ENCODE assay signal across 8 cellular contexts in genomic region chr12:14394317-14395058, GRCh38. TPM values are rescaled to one million over a fixed set of nuclear protein-coding genes. Genes with fewer than 3 reads are reported as not detected.
A peak's percentile ranks its signal among the peaks of the same experiment; 100 is the strongest.
DNase-seq lines count a peak whose midpoint lies in the region; ATAC-seq and TF ChIP-seq lines count a peak whose summit lies in the region.

No MANE protein-coding gene starts in this region.

- peak overlapping the region; percentile 11 for H3K4me2 ChIP-seq in skeletal muscle satellite cell (ENCODE audit: low read length)

- H3K27ac ChIP-seq in iPS-18a (ENCODE audit: low read length) = no peak overlapping the region

- no peak overlapping the region for H3K9ac ChIP-seq in NT2/D1 (ENCODE audit: insufficient read length, low read depth)
- H3K9ac ChIP-seq in iPS-18a (ENCODE audit: low read length) = peak overlapping the region; percentile 36
- H3K9ac ChIP-seq in skeletal muscle satellite cell (ENCODE audit: low read depth, low read length) = peak overlapping the region; percentile 8

- DNase-seq in ELR (ENCODE audit: low read depth) (peak; percentile 86), GM20000 (ENCODE audit: low spot score) (peak; percentile 22), NT2/D1 (ENCODE audit: low read depth, low spot score) (peak; percentile 68), astrocyte of the spinal cord (ENCODE audit: low read depth, low spot score) (peak; percentile 93), activated gamma-delta T cell treated with Interleukin-2 at 50 U/mL for 16 hours (no peak)

- H3K9me3 ChIP-seq in NT2/D1 (ENCODE audit: insufficient read depth, low read length) (no peaks in the 10 kb centered on the region), iPS-18a (ENCODE audit: control insufficient read depth, low read depth, low read length) (no peaks in the 10 kb centered on the region), skeletal muscle satellite cell (replicated peaks; ENCODE audit: low read length) (no peaks in the 10 kb centered on the region)

- H3K36me3 ChIP-seq in NT2/D1 (ENCODE audit: insufficient read depth, insufficient read length, low read length) (no peaks in the 10 kb centered on the region), iPS-18a (ENCODE audit: control insufficient read depth, low read depth, low read length) (no peaks in the 10 kb centered on the region), skeletal muscle satellite cell (ENCODE audit: insufficient read depth, low read length) (no peaks in the 10 kb centered on the region)

- H3K4me3 ChIP-seq in NT2/D1 (ENCODE audit: insufficient read length, low read depth) = no peak overlapping the region
- no peak overlapping the region for H3K4me3 ChIP-seq in astrocyte of the spinal cord (ENCODE audit: low read depth, low read length)
- peak overlapping the region; percentile 35 for H3K4me3 ChIP-seq in iPS-18a (ENCODE audit: low read length)
- peak overlapping the region; percentile 12 for H3K4me3 ChIP-seq in skeletal muscle satellite cell (ENCODE audit: low read length)

- TF ChIP-seq CTCF in GM20000 (IDR thresholded peaks at IDR 0.05; ENCODE audit: extremely low read depth, missing control alignments) = no peak
- TF ChIP-seq CTCF in astrocyte of the spinal cord (IDR thresholded peaks at IDR 0.05; ENCODE audit: low read depth, low read length) = no peak

- in situ Hi-C loops in astrocyte of the spinal cord (cut with HindIII; ENCODE audit: low sequenced_read_pairs) = no loop called here

- peak; percentile 57 for ATAC-seq in HG03521 (IDR thresholded peaks at IDR 0.05; ENCODE audit: unreplicated experiment)

- H3K4me1 ChIP-seq in NT2/D1 (ENCODE audit: insufficient read depth, insufficient read length) (no peaks in the 10 kb centered on the region), iPS-18a (ENCODE audit: control insufficient read depth, low read depth, low read length) (peaks cover 62% of the 10 kb centered on the region), skeletal muscle satellite cell (ENCODE audit: control insufficient read depth, insufficient read depth, low read length) (peaks cover 20% of the 10 kb centered on the region)

- no peaks in the 10 kb centered on the region for H3K27me3 ChIP-seq in NT2/D1 (ENCODE audit: insufficient read depth, insufficient read length)
- no peaks in the 10 kb centered on the region for H3K27me3 ChIP-seq in iPS-18a (ENCODE audit: control insufficient read depth, insufficient read depth, low read length)
- no peaks in the 10 kb centered on the region for H3K27me3 ChIP-seq in skeletal muscle satellite cell (ENCODE audit: control insufficient read depth, insufficient read depth, low read length)

RNA-seq across cellular contexts. Expression of gene ATF7IP, which starts 29.0 kb away (rescaled TPM):
- total RNA-seq in skeletal muscle satellite cell (2012; rRNA removed) = 19.7 and 28.4 TPM in 2 replicates

Comparison
In these comparisons a context has a peak if more than half of its experiments do, and no peak if none do; other contexts are left out.
1. H3K4me3 ChIP-seq: peak in iPS-18a (single experiment) and skeletal muscle satellite cell (single experiment); none in NT2/D1 (single experiment) and astrocyte of the spinal cord (single experiment).